ENCODE assay signal across 9 cellular contexts in the genomic region with DNA sequence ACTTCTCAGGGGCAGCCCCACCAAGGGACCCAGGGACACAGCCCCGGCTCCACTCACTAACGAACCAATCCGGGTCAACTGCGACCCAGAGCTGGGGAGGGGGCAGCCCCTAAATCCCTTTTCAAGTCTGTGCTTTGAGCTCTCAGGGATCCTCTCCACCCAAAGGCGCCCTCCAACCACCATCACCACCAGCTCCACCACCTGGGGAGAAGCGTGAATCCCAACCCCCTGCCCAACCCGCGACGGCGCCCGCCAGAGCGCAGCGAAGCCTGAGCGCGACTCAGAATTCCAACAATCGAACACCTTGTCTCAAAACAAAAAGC. TPM values are rescaled to one million over a fixed set of nuclear protein-coding genes. Genes with fewer than 3 reads are reported as not detected.
DNase-seq lines count a peak whose midpoint lies in the region; TF ChIP-seq lines count a peak whose summit lies in the region.
"Had no signal": no experiment of that assay in that cellular context is flagged by ENCODE, and none has a peak within 500 bp of the region (broad histone marks: within the 10 kb centered on the region; RNA-seq: fewer than 3 reads in every experiment).

No MANE protein-coding gene starts in this region.

- peaks cover 35% of the 10 kb centered on the region for H3K27me3 Mint-ChIP-seq in activated CD4-positive, alpha-beta memory T cell treated with anti-CD3 and anti-CD28 coated beads for 36 hours
- H3K27me3 Mint-ChIP-seq in activated CD4-positive, alpha-beta memory T cell treated with anti-CD3 and anti-CD28 coated beads, Interleukin-2, amount 10 ng/mL, durations not matched to agents 7 days and 5 days: peaks cover 23% of the 10 kb centered on the region

- no peak overlapping the region for H3K9ac ChIP-seq in mucosa of rectum (ENCODE audit: low read depth in 1 of 2, low read length in 2 of 2)

- TF ChIP-seq POLR2A in spleen (IDR thresholded peaks at IDR 0.05): no peak

- no peaks in the 10 kb centered on the region for H3K4me1 Mint-ChIP-seq in activated CD4-positive, alpha-beta memory T cell treated with anti-CD3 and anti-CD28 coated beads for 36 hours (ENCODE audit: low read depth)
- H3K4me1 Mint-ChIP-seq in activated CD4-positive, alpha-beta memory T cell treated with anti-CD3 and anti-CD28 coated beads, Interleukin-2, amount 10 ng/mL, durations not matched to agents 7 days and 5 days: no peaks in the 10 kb centered on the region

- WGBS in spleen, 5 donors: 6 to 14% (median 8%) methylated on average over 13 to 16 of the region's 16 CpGs

- H3K36me3 ChIP-seq in mucosa of rectum (ENCODE audit: control insufficient read depth in 2 of 2, insufficient read depth in 2 of 2, low read length in 2 of 2) (no peaks in the 10 kb centered on the region), tibial artery (no peaks in the 10 kb centered on the region), spleen (no peaks in the 10 kb centered on the region)

- H3K4me3 ChIP-seq in epithelial cell of proximal tubule (ENCODE audit: low read depth, low read length) (peak overlapping the region; percentile 43), mucosa of rectum (ENCODE audit: low read length in 2 of 2) (peak overlapping the region; percentile 50 to 56), tibial artery (peak overlapping the region; percentile 39 to 46), spleen (peak overlapping the region in 1 of 8 donors; percentile 49)

- TF ChIP-seq CTCF in epithelial cell of proximal tubule (conservative IDR thresholded peaks at IDR 0.05; ENCODE audit: low read depth, low read length) (no peak), tibial artery (IDR thresholded peaks at IDR 0.05) (no peak), spleen (IDR thresholded peaks at IDR 0.05 in 8 of 11, conservative IDR thresholded peaks at IDR 0.05 in 3 of 11) (no peak)

- H3K4me1 ChIP-seq in mucosa of rectum (ENCODE audit: control insufficient read depth in 2 of 2, insufficient read depth in 2 of 2, low read length in 2 of 2): peaks cover 12 to 16% of the 10 kb centered on the region in 2 donors
- H3K4me1 ChIP-seq in tibial artery: peaks cover 0 to 19% (median 17%) of the 10 kb centered on the region in 4 donors
- peaks cover 0 to 21% (median 6%) of the 10 kb centered on the region in 6 donors for H3K4me1 ChIP-seq in spleen

- CTCF ChIA-PET in activated CD4-positive, alpha-beta memory T cell treated with anti-CD3 and anti-CD28 coated beads for 36 hours (lab: Charles Lee): no interaction called here
- CTCF ChIA-PET in activated CD4-positive, alpha-beta memory T cell treated with anti-CD3 and anti-CD28 coated beads, Interleukin-2, amount 10 ng/mL, durations not matched to agents 7 days and 5 days (lab: Charles Lee): no interaction called here

- H3K27me3 ChIP-seq in mucosa of rectum (ENCODE audit: control insufficient read depth in 2 of 2, insufficient read depth in 2 of 2, low read length in 2 of 2) (peaks cover 42 to 49% of the 10 kb centered on the region in 2 donors), tibial artery (peaks cover 0 to 37% of the 10 kb centered on the region in 2 donors), spleen (replicated peaks in 1 of 7) (peaks cover 0 to 60% (median 30%) of the 10 kb centered on the region in 7 donors)

- H3K27ac Mint-ChIP-seq in activated CD4-positive, alpha-beta memory T cell treated with anti-CD3 and anti-CD28 coated beads for 36 hours: no peak overlapping the region
- H3K27ac Mint-ChIP-seq in activated CD4-positive, alpha-beta memory T cell treated with anti-CD3 and anti-CD28 coated beads, Interleukin-2, amount 10 ng/mL, durations not matched to agents 7 days and 5 days: no peak overlapping the region

- intact Hi-C loops in activated CD4-positive, alpha-beta memory T cell treated with anti-CD3 and anti-CD28 coated beads for 36 hours (cut with micrococcal nuclease): no loop called here
- intact Hi-C loops in tibial artery (cut with DNase I; ENCODE audit: low total_unique reads) (no loop called here), spleen (cut with DNase I; ENCODE audit: low total_unique reads) (no loop called here)

- H3K9me3 Mint-ChIP-seq in activated CD4-positive, alpha-beta memory T cell treated with anti-CD3 and anti-CD28 coated beads for 36 hours: peaks cover 21% of the 10 kb centered on the region
- peaks cover 2% of the 10 kb centered on the region for H3K9me3 Mint-ChIP-seq in activated CD4-positive, alpha-beta memory T cell treated with anti-CD3 and anti-CD28 coated beads, Interleukin-2, amount 10 ng/mL, durations not matched to agents 7 days and 5 days

- no peak for DNase-seq in activated CD4-positive, alpha-beta memory T cell treated with anti-CD3 and anti-CD28 coated beads for 36 hours
- no peak for DNase-seq in activated CD4-positive, alpha-beta memory T cell treated with anti-CD3 and anti-CD28 coated beads, Interleukin-2, amount 10 ng/mL, durations not matched to agents 7 days and 5 days
- DNase-seq in epithelial cell of proximal tubule (ENCODE audit: low read depth) (no peak), tibial artery (no peak), spleen (no peak), NOMO-1 treated with dmso at 0.1 percent for 144 hours (lab: John Stamatoyannopoulos, UW; ENCODE audit: unreplicated experiment) (no peak), activated gamma-delta T cell (lab: John Stamatoyannopoulos, UW) (no peak)
- DNase-seq: midbrain had no signal

- H3K9me3 ChIP-seq in mucosa of rectum (ENCODE audit: control insufficient read depth in 2 of 2, low read length in 2 of 2) (no peaks in the 10 kb centered on the region), tibial artery (no peaks in the 10 kb centered on the region), spleen (peaks cover 0 to 17% (median 0%) of the 10 kb centered on the region in 8 donors)

- H3K27ac ChIP-seq in mucosa of rectum (ENCODE audit: low read depth in 2 of 2, low read length in 2 of 2) (no peak overlapping the region), tibial artery (peak overlapping the region; percentile 20 to 52), spleen (no peak overlapping the region)

- peaks cover 12% of the 10 kb centered on the region for H3K36me3 Mint-ChIP-seq in activated CD4-positive, alpha-beta memory T cell treated with anti-CD3 and anti-CD28 coated beads for 36 hours
- no peaks in the 10 kb centered on the region for H3K36me3 Mint-ChIP-seq in activated CD4-positive, alpha-beta memory T cell treated with anti-CD3 and anti-CD28 coated beads, Interleukin-2, amount 10 ng/mL, durations not matched to agents 7 days and 5 days (ENCODE audit: low read depth)

- peak overlapping the region; percentile 12 for H3K4me3 Mint-ChIP-seq in activated CD4-positive, alpha-beta memory T cell treated with anti-CD3 and anti-CD28 coated beads for 36 hours
- H3K4me3 Mint-ChIP-seq in activated CD4-positive, alpha-beta memory T cell treated with anti-CD3 and anti-CD28 coated beads, Interleukin-2, amount 10 ng/mL, durations not matched to agents 7 days and 5 days: no peak overlapping the region

- POLR2A ChIA-PET in activated CD4-positive, alpha-beta memory T cell treated with anti-CD3 and anti-CD28 coated beads for 36 hours (lab: Charles Lee): interaction anchor here (0.6 kb wide), 1 partner anchor 1831 kb away, joined by 3 read pairs; no protein-coding TSS in a partner anchor
- POLR2A ChIA-PET in activated CD4-positive, alpha-beta memory T cell treated with anti-CD3 and anti-CD28 coated beads, Interleukin-2, amount 10 ng/mL, durations not matched to agents 7 days and 5 days (lab: Charles Lee): no interaction called here

RNA-seq across cellular contexts. Expression of a gene that starts 0.5 kb away (rescaled TPM):
- not detected for total RNA-seq in activated CD4-positive, alpha-beta memory T cell treated with anti-CD3 and anti-CD28 coated beads for 36 hours
- not detected for total RNA-seq in activated CD4-positive, alpha-beta memory T cell treated with anti-CD3 and anti-CD28 coated beads, Interleukin-2, amount 10 ng/mL, durations not matched to agents 7 days and 5 days
- total RNA-seq in epithelial cell of proximal tubule (0.14 and 0.75 TPM in 2 replicates), spleen (under 1 TPM in 1 of 7 donors, not detected in 6; 0.14 TPM)
- polyA plus RNA-seq in spleen: under 1 TPM; 0.03 to 0.09 (median 0.05) TPM

Comparison
In these comparisons a context has a peak if more than half of its experiments do, and no peak if none do; other contexts are left out.
1. H3K27ac ChIP-seq: peak in tibial artery (2 of 2); none in mucosa of rectum (0 of 2) and spleen (0 of 8).